In the genomic region with DNA sequence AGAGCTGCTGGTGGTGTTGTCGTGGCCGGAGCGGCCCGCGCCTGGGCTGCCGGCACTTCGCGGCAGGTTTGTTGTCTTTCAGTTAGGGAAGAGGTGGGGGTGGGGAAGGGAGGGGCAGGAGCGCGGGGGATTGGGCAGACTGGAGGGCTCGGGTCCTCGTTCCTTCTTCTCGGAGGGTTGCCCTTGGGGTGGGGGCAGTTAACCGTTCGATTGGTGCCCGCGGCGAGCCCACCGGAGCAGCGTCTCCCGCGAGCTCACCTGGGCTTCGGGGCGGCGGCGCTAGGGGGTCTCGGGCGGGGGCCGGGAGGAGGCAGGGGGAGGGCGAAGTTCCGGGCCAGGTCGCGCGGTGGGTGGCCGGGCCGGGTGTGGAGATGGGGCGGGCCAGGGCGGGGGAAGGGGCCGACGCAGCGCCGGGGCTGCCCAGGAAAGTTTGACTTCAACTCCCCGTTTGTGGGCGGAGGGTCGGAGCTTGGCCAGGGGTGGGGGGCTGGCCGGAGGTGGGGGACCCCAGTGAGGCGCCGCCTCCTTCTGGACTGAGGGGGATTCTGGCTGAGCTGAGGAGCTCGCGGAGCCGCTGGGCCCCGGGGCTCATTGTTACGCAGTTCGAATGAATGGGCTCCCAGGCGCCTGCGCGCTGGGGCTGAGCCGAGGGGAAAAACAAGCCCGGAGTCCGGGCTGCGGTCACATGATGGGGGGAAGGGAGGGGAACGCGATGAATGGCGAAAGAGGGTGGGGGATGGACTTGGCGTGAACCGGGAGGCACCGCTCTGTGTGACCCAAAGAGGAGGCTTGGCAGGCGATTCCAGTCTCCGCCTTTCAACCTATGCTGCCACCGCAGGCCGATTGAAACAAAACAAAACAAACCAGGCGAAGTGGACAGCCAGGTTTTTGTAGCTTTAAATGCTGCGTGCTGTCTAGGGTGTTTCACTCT, we compare ENCODE assay signal across 1 cellular context.
TF ChIP-seq lines count a peak whose summit lies in the region.

No MANE protein-coding gene starts in this region.

TF ChIP-seq in K562, 482 proteins besides CTCF, POLR2A, EP300 and RAD21 (continued from another document and continues in another):
- TF ChIP-seq, protein P1, sequence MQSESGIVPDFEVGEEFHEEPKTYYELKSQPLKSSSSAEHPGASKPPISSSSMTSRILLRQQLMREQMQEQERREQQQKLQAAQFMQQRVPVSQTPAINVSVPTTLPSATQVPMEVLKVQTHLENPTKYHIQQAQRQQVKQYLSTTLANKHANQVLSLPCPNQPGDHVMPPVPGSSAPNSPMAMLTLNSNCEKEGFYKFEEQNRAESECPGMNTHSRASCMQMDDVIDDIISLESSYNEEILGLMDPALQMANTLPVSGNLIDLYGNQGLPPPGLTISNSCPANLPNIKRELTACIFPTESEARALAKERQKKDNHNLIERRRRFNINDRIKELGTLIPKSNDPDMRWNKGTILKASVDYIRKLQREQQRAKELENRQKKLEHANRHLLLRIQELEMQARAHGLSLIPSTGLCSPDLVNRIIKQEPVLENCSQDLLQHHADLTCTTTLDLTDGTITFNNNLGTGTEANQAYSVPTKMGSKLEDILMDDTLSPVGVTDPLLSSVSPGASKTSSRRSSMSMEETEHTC (IDR thresholded peaks at IDR 0.05), result peak; percentile 100
- TF ChIP-seq, protein P2, sequence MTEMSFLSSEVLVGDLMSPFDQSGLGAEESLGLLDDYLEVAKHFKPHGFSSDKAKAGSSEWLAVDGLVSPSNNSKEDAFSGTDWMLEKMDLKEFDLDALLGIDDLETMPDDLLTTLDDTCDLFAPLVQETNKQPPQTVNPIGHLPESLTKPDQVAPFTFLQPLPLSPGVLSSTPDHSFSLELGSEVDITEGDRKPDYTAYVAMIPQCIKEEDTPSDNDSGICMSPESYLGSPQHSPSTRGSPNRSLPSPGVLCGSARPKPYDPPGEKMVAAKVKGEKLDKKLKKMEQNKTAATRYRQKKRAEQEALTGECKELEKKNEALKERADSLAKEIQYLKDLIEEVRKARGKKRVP (CRISPR knock-in tag; IDR thresholded peaks at IDR 0.05), result peak; percentile 51
- TF ChIP-seq, protein P3, sequence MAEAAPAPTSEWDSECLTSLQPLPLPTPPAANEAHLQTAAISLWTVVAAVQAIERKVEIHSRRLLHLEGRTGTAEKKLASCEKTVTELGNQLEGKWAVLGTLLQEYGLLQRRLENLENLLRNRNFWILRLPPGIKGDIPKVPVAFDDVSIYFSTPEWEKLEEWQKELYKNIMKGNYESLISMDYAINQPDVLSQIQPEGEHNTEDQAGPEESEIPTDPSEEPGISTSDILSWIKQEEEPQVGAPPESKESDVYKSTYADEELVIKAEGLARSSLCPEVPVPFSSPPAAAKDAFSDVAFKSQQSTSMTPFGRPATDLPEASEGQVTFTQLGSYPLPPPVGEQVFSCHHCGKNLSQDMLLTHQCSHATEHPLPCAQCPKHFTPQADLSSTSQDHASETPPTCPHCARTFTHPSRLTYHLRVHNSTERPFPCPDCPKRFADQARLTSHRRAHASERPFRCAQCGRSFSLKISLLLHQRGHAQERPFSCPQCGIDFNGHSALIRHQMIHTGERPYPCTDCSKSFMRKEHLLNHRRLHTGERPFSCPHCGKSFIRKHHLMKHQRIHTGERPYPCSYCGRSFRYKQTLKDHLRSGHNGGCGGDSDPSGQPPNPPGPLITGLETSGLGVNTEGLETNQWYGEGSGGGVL (CRISPR knock-in tag; IDR thresholded peaks at IDR 0.05), result no peak
- TF ChIP-seq TRIM24 (IDR thresholded peaks at IDR 0.05) (peak; percentile 86 to 91), HSF4 (CRISPR knock-in tag; IDR thresholded peaks at IDR 0.05; ENCODE audit: borderline replicate concordance) (no peak), ZNF253 (CRISPR knock-in tag; conservative IDR thresholded peaks at IDR 0.05) (no peak), LCOR (CRISPR knock-in tag; IDR thresholded peaks at IDR 0.05) (peak; percentile 79), NUFIP1 (IDR thresholded peaks at IDR 0.05; ENCODE audit: partially characterized antibody) (no peak), ESRRB (CRISPR knock-in tag; IDR thresholded peaks at IDR 0.05; ENCODE audit: borderline replicate concordance) (no peak), SMC3 (conservative IDR thresholded peaks at IDR 0.05; ENCODE audit: insufficient read depth, low read depth, low read length) (peak; percentile 63), MECOM (CRISPR knock-in tag; IDR thresholded peaks at IDR 0.05) (no peak), CHD1 (IDR thresholded peaks at IDR 0.05; ENCODE audit: low read length) (peak; percentile 96), CBFA2T3 (IDR thresholded peaks at IDR 0.05) (no peak), FOXM1 (IDR thresholded peaks at IDR 0.05; ENCODE audit: low read depth) (peak; percentile 65), FOXM1 (CRISPR knock-in tag; IDR thresholded peaks at IDR 0.05; ENCODE audit: low read depth) (peak; percentile 58; the same call in 1 of the 2 replicates), TSC22D4 (tag; IDR thresholded peaks at IDR 0.05) (no peak), ZNF586 (CRISPR knock-in tag; conservative IDR thresholded peaks at IDR 0.05) (no peak), ZNF3 (CRISPR knock-in tag; IDR thresholded peaks at IDR 0.05) (no peak), HDAC3 (IDR thresholded peaks at IDR 0.05; ENCODE audit: borderline replicate concordance, partially characterized antibody) (peak; percentile 62)
- TF ChIP-seq, protein P4, sequence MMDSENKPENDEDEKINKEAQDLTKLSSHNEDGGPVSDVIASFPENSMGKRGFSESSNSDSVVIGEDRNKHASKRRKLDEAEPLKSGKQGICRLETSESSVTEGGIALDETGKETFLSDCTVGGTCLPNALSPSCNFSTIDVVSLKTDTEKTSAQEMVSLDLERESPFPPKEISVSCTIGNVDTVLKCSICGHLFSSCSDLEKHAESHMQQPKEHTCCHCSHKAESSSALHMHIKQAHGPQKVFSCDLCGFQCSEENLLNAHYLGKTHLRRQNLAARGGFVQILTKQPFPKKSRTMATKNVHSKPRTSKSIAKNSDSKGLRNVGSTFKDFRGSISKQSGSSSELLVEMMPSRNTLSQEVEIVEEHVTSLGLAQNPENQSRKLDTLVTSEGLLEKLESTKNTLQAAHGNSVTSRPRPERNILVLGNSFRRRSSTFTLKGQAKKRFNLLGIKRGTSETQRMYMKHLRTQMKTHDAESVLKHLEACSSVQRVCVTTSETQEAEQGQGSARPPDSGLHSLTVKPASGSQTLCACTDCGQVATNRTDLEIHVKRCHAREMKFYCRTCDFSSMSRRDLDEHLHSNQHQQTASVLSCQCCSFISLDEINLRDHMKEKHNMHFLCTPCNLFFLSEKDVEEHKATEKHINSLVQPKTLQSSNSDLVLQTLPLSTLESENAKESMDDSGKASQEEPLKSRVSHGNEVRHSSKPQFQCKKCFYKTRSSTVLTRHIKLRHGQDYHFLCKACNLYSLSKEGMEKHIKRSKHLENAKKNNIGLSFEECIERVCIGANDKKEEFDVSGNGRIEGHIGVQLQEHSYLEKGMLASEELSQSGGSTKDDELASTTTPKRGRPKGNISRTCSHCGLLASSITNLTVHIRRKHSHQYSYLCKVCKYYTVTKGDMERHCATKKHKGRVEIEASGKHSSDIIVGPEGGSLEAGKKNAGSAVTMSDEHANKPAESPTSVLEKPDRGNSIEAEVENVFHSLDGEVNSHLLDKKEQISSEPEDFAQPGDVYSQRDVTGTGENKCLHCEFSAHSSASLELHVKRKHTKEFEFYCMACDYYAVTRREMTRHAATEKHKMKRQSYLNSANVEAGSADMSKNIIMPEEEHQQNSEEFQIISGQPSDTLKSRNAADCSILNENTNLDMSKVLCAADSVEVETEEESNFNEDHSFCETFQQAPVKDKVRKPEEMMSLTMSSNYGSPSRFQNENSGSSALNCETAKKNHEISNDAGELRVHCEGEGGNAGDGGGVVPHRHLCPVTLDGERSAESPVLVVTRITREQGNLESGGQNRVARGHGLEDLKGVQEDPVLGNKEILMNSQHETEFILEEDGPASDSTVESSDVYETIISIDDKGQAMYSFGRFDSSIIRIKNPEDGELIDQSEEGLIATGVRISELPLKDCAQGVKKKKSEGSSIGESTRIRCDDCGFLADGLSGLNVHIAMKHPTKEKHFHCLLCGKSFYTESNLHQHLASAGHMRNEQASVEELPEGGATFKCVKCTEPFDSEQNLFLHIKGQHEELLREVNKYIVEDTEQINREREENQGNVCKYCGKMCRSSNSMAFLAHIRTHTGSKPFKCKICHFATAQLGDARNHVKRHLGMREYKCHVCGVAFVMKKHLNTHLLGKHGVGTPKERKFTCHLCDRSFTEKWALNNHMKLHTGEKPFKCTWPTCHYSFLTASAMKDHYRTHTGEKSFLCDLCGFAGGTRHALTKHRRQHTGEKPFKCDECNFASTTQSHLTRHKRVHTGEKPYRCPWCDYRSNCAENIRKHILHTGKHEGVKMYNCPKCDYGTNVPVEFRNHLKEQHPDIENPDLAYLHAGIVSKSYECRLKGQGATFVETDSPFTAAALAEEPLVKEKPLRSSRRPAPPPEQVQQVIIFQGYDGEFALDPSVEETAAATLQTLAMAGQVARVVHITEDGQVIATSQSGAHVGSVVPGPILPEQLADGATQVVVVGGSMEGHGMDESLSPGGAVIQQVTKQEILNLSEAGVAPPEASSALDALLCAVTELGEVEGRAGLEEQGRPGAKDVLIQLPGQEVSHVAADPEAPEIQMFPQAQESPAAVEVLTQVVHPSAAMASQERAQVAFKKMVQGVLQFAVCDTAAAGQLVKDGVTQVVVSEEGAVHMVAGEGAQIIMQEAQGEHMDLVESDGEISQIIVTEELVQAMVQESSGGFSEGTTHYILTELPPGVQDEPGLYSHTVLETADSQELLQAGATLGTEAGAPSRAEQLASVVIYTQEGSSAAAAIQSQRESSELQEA (IDR thresholded peaks at IDR 0.05; ENCODE audit: low read depth), result no peak
- TF ChIP-seq, protein P5, sequence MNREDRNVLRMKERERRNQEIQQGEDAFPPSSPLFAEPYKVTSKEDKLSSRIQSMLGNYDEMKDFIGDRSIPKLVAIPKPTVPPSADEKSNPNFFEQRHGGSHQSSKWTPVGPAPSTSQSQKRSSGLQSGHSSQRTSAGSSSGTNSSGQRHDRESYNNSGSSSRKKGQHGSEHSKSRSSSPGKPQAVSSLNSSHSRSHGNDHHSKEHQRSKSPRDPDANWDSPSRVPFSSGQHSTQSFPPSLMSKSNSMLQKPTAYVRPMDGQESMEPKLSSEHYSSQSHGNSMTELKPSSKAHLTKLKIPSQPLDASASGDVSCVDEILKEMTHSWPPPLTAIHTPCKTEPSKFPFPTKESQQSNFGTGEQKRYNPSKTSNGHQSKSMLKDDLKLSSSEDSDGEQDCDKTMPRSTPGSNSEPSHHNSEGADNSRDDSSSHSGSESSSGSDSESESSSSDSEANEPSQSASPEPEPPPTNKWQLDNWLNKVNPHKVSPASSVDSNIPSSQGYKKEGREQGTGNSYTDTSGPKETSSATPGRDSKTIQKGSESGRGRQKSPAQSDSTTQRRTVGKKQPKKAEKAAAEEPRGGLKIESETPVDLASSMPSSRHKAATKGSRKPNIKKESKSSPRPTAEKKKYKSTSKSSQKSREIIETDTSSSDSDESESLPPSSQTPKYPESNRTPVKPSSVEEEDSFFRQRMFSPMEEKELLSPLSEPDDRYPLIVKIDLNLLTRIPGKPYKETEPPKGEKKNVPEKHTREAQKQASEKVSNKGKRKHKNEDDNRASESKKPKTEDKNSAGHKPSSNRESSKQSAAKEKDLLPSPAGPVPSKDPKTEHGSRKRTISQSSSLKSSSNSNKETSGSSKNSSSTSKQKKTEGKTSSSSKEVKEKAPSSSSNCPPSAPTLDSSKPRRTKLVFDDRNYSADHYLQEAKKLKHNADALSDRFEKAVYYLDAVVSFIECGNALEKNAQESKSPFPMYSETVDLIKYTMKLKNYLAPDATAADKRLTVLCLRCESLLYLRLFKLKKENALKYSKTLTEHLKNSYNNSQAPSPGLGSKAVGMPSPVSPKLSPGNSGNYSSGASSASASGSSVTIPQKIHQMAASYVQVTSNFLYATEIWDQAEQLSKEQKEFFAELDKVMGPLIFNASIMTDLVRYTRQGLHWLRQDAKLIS (CRISPR knock-in tag; IDR thresholded peaks at IDR 0.05), result peak; percentile 64; the same call in 1 of the 2 replicates
- TF ChIP-seq, protein P6, sequence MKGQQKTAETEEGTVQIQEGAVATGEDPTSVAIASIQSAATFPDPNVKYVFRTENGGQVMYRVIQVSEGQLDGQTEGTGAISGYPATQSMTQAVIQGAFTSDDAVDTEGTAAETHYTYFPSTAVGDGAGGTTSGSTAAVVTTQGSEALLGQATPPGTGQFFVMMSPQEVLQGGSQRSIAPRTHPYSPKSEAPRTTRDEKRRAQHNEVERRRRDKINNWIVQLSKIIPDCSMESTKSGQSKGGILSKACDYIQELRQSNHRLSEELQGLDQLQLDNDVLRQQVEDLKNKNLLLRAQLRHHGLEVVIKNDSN (CRISPR knock-in tag; IDR thresholded peaks at IDR 0.05), result peak; percentile 99
- TF ChIP-seq, protein P7, sequence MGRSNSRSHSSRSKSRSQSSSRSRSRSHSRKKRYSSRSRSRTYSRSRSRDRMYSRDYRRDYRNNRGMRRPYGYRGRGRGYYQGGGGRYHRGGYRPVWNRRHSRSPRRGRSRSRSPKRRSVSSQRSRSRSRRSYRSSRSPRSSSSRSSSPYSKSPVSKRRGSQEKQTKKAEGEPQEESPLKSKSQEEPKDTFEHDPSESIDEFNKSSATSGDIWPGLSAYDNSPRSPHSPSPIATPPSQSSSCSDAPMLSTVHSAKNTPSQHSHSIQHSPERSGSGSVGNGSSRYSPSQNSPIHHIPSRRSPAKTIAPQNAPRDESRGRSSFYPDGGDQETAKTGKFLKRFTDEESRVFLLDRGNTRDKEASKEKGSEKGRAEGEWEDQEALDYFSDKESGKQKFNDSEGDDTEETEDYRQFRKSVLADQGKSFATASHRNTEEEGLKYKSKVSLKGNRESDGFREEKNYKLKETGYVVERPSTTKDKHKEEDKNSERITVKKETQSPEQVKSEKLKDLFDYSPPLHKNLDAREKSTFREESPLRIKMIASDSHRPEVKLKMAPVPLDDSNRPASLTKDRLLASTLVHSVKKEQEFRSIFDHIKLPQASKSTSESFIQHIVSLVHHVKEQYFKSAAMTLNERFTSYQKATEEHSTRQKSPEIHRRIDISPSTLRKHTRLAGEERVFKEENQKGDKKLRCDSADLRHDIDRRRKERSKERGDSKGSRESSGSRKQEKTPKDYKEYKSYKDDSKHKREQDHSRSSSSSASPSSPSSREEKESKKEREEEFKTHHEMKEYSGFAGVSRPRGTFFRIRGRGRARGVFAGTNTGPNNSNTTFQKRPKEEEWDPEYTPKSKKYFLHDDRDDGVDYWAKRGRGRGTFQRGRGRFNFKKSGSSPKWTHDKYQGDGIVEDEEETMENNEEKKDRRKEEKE (IDR thresholded peaks at IDR 0.05; ENCODE audit: borderline replicate concordance in 1 of 2, control insufficient read depth in 1 of 2, low read depth in 2 of 2, low read length in 1 of 2), result peak in 1 of 2 experiments; percentile 38; a peak in 1 of 4 replicates
- TF ChIP-seq, protein P8, sequence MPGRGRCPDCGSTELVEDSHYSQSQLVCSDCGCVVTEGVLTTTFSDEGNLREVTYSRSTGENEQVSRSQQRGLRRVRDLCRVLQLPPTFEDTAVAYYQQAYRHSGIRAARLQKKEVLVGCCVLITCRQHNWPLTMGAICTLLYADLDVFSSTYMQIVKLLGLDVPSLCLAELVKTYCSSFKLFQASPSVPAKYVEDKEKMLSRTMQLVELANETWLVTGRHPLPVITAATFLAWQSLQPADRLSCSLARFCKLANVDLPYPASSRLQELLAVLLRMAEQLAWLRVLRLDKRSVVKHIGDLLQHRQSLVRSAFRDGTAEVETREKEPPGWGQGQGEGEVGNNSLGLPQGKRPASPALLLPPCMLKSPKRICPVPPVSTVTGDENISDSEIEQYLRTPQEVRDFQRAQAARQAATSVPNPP (IDR thresholded peaks at IDR 0.05; ENCODE audit: borderline replicate concordance, insufficient read depth, insufficient read length), result no peak
- TF ChIP-seq, protein P9, sequence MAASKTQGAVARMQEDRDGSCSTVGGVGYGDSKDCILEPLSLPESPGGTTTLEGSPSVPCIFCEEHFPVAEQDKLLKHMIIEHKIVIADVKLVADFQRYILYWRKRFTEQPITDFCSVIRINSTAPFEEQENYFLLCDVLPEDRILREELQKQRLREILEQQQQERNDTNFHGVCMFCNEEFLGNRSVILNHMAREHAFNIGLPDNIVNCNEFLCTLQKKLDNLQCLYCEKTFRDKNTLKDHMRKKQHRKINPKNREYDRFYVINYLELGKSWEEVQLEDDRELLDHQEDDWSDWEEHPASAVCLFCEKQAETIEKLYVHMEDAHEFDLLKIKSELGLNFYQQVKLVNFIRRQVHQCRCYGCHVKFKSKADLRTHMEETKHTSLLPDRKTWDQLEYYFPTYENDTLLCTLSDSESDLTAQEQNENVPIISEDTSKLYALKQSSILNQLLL (CRISPR knock-in tag; IDR thresholded peaks at IDR 0.05; ENCODE audit: borderline replicate concordance), result no peak
